In the genomic region with DNA sequence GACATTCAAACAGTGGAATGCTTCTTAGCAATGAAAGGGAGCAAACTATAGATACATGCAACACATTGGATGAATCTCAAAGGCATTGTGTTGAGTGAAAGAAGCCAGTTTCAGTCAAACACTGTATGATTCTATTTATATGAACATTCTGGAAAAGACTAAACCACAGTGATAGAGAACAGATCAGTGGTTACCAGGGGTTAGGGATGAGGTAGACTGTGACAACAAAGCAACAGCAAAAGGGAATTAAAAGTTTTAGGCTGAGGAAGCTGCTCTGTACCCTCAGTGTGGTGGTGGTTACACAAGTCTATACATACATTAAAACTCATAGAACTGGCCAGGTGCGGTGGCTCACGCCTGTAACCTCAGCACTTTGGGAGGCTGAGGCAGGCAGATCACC, we compare ENCODE assay signal across 19 cellular contexts. TPM values are rescaled to one million over a fixed set of nuclear protein-coding genes. Genes with fewer than 3 reads are reported as not detected.
DNase-seq lines count a peak whose midpoint lies in the region; ATAC-seq, FAIRE-seq and TF ChIP-seq lines count a peak whose summit lies in the region.
"Had no signal": no experiment of that assay in that cellular context is flagged by ENCODE, and none has a peak within 500 bp of the region (broad histone marks: within the 10 kb centered on the region; RNA-seq: fewer than 3 reads in every experiment).

No MANE protein-coding gene starts in this region.

- H3K36me3 ChIP-seq in HAP-1 (replicated peaks) = 0 out of 2 replicates have a peak, but pooled peaks cover 5% of the 10 kb centered on the region
- H3K36me3 ChIP-seq in neural progenitor cell = no peaks in the 10 kb centered on the region

- peak; percentile 62 for ATAC-seq in activated CD4-positive, alpha-beta T cell treated with anti-CD3 and anti-CD28 coated beads for 36 hours
- ATAC-seq in activated CD8-positive, alpha-beta T cell treated with anti-CD3 and anti-CD28 coated beads, Interleukin-2, amount 10 ng/mL, durations not matched to agents 7 days and 5 days = no peak

- POLR2A ChIA-PET in activated CD4-positive, alpha-beta T cell treated with anti-CD3 and anti-CD28 coated beads for 36 hours (lab: Charles Lee) = interaction anchor here (0.6 kb wide), 1 partner anchor 89 kb away, joined by 3 read pairs; no protein-coding TSS in a partner anchor
- POLR2A ChIA-PET in activated CD8-positive, alpha-beta T cell treated with anti-CD3 and anti-CD28 coated beads, Interleukin-2, amount 10 ng/mL, durations not matched to agents 7 days and 5 days (lab: Charles Lee) = no interaction called here

- no peak overlapping the region for H3K4me3 Mint-ChIP-seq in activated CD4-positive, alpha-beta T cell treated with anti-CD3 and anti-CD28 coated beads for 36 hours
- H3K4me3 Mint-ChIP-seq in activated CD8-positive, alpha-beta T cell treated with anti-CD3 and anti-CD28 coated beads, Interleukin-2, amount 10 ng/mL, durations not matched to agents 7 days and 5 days = no peak overlapping the region
- H3K4me3 Mint-ChIP-seq in progenitor cell of endocrine pancreas (ENCODE audit: low read depth) (no peak overlapping the region), neural progenitor cell (no peak overlapping the region)
- H3K4me3 Mint-ChIP-seq: B cell; CD4-positive, alpha-beta T cell had no signal

- H3K27me3 Mint-ChIP-seq in activated CD4-positive, alpha-beta T cell treated with anti-CD3 and anti-CD28 coated beads for 36 hours = no peaks in the 10 kb centered on the region
- H3K27me3 Mint-ChIP-seq in activated CD8-positive, alpha-beta T cell treated with anti-CD3 and anti-CD28 coated beads, Interleukin-2, amount 10 ng/mL, durations not matched to agents 7 days and 5 days (ENCODE audit: low read depth) = no peaks in the 10 kb centered on the region
- H3K27me3 Mint-ChIP-seq in progenitor cell of endocrine pancreas (no peaks in the 10 kb centered on the region), neural progenitor cell (ENCODE audit: insufficient read depth, low read depth) (no peaks in the 10 kb centered on the region)
- H3K27me3 Mint-ChIP-seq: B cell; CD4-positive, alpha-beta T cell had no signal

- FAIRE-seq in GM12892 (lab: Jason Lieb, UNC) = peak; percentile 53

- H3K4me3 ChIP-seq in HAP-1 (no peak overlapping the region), neural progenitor cell (no peak overlapping the region)

- peaks cover 17% of the 10 kb centered on the region for H3K36me3 Mint-ChIP-seq in activated CD4-positive, alpha-beta T cell treated with anti-CD3 and anti-CD28 coated beads for 36 hours (ENCODE audit: low read depth)
- peaks cover 21% of the 10 kb centered on the region for H3K36me3 Mint-ChIP-seq in activated CD8-positive, alpha-beta T cell treated with anti-CD3 and anti-CD28 coated beads, Interleukin-2, amount 10 ng/mL, durations not matched to agents 7 days and 5 days (ENCODE audit: low read depth)
- H3K36me3 Mint-ChIP-seq in progenitor cell of endocrine pancreas (ENCODE audit: insufficient read depth) (peaks cover 6% of the 10 kb centered on the region), neural progenitor cell (peaks cover 7% of the 10 kb centered on the region)

- no peaks in the 10 kb centered on the region for H3K79me2 ChIP-seq in neural progenitor cell (ENCODE audit: low read depth)

- no peak overlapping the region for H3K9ac ChIP-seq in neural progenitor cell

- no peak overlapping the region for H2AFZ ChIP-seq in neural progenitor cell (replicated peaks)

- peaks cover 3% of the 10 kb centered on the region; the same call in 1 of the 2 replicates for H3K4me1 ChIP-seq in HAP-1
- H3K4me1 ChIP-seq in neural progenitor cell = no peaks in the 10 kb centered on the region

- in situ Hi-C loops in HAP-1 (cut with MboI; ENCODE audit: low sequenced_read_pairs) = loop anchor here (25.0 kb wide), 1 partner anchor 785 kb away; the partner anchor contains the start of gene POU2AF2

- no peaks in the 10 kb centered on the region for H3K9me3 Mint-ChIP-seq in activated CD4-positive, alpha-beta T cell treated with anti-CD3 and anti-CD28 coated beads for 36 hours (ENCODE audit: low read depth)
- H3K9me3 Mint-ChIP-seq in activated CD8-positive, alpha-beta T cell treated with anti-CD3 and anti-CD28 coated beads, Interleukin-2, amount 10 ng/mL, durations not matched to agents 7 days and 5 days (ENCODE audit: insufficient read depth) = peaks cover 9% of the 10 kb centered on the region
- H3K9me3 Mint-ChIP-seq in progenitor cell of endocrine pancreas (ENCODE audit: low read depth) = no peaks in the 10 kb centered on the region
- no peaks in the 10 kb centered on the region for H3K9me3 Mint-ChIP-seq in neural progenitor cell
- H3K9me3 Mint-ChIP-seq: CD4-positive, alpha-beta T cell had no signal

- no peaks in the 10 kb centered on the region for H3K9me3 ChIP-seq in HAP-1
- H3K9me3 ChIP-seq in neural progenitor cell (ENCODE audit: low read depth) = no peaks in the 10 kb centered on the region

- H3F3A ChIP-seq in neural progenitor cell (ENCODE audit: low read depth) = no peaks in the 10 kb centered on the region

- CTCF ChIA-PET in activated CD4-positive, alpha-beta T cell treated with anti-CD3 and anti-CD28 coated beads for 36 hours (lab: Charles Lee) = interaction anchor here (0.6 to 1.9 kb wide), 5 partner anchors 13 to 778 kb away, joined by 3 to 8 read pairs (median 4); no protein-coding TSS in a partner anchor
- CTCF ChIA-PET in activated CD8-positive, alpha-beta T cell treated with anti-CD3 and anti-CD28 coated beads, Interleukin-2, amount 10 ng/mL, durations not matched to agents 7 days and 5 days (lab: Charles Lee) = interaction anchor here (1.1 to 1.6 kb wide), 3 partner anchors 10 to 21 kb away, joined by 3 to 6 read pairs (median 5); no protein-coding TSS in a partner anchor

- H3K27ac ChIP-seq in neural progenitor cell = no peak overlapping the region
- H3K27ac ChIP-seq: 22Rv1 had no signal

- H3K27ac Mint-ChIP-seq in activated CD4-positive, alpha-beta T cell treated with anti-CD3 and anti-CD28 coated beads for 36 hours = no peak overlapping the region
- H3K27ac Mint-ChIP-seq in activated CD8-positive, alpha-beta T cell treated with anti-CD3 and anti-CD28 coated beads, Interleukin-2, amount 10 ng/mL, durations not matched to agents 7 days and 5 days = peak overlapping the region; percentile 33
- H3K27ac Mint-ChIP-seq in progenitor cell of endocrine pancreas (peak overlapping the region; percentile 50), neural progenitor cell (no peak overlapping the region)
- H3K27ac Mint-ChIP-seq: B cell; CD4-positive, alpha-beta T cell had no signal

- no peak for DNase-seq in activated CD4-positive, alpha-beta T cell treated with anti-CD3 and anti-CD28 coated beads for 36 hours
- DNase-seq in activated CD4-positive, alpha-beta T cell treated with anti-CD3 and anti-CD28 coated beads for 4 hours = no peak
- DNase-seq in GM12892 (ENCODE audit: insufficient read length) (no peak), progenitor cell of endocrine pancreas (ENCODE audit: low spot score, unreplicated experiment) (no peak), HAP-1 (ENCODE audit: low spot score in 2 of 2) (no peak), SIG-M5 (lab: John Stamatoyannopoulos, UW) (no peak), neural progenitor cell (ENCODE audit: low spot score) (no peak)
- DNase-seq in activated CD8-positive, alpha-beta T cell treated with anti-CD3 and anti-CD28 coated beads, Interleukin-2, amount 10 ng/mL, durations not matched to agents 7 days and 5 days = no peak
- DNase-seq: CD4-positive, alpha-beta T cell; HCEC 1CT; IMR-90; Kasumi-1; NCI-H1417; NCI-H187 treated with DMSO at 0.1 percent for 48 hours; NCI-H526 treated with DMSO at 0.1 percent for 48 hours; OCI-M1; SHP77 treated with DMSO at 0.1 percent for 48 hours had no signal

- H3K4me1 Mint-ChIP-seq in activated CD4-positive, alpha-beta T cell treated with anti-CD3 and anti-CD28 coated beads for 36 hours = peaks cover 38% of the 10 kb centered on the region
- H3K4me1 Mint-ChIP-seq in activated CD8-positive, alpha-beta T cell treated with anti-CD3 and anti-CD28 coated beads, Interleukin-2, amount 10 ng/mL, durations not matched to agents 7 days and 5 days (ENCODE audit: low read depth) = peaks cover 55% of the 10 kb centered on the region
- H3K4me1 Mint-ChIP-seq in progenitor cell of endocrine pancreas (ENCODE audit: low read depth) (no peaks in the 10 kb centered on the region), neural progenitor cell (no peaks in the 10 kb centered on the region)

- H4K20me1 ChIP-seq in neural progenitor cell (ENCODE audit: low read depth) = no peaks in the 10 kb centered on the region

- H3K4me2 ChIP-seq in neural progenitor cell = no peak overlapping the region

- TF ChIP-seq POLR2A in GM12892 (IDR thresholded peaks at IDR 0.05; ENCODE audit: low read depth, low read length) = no peak

- no peaks in the 10 kb centered on the region for H3K27me3 ChIP-seq in HAP-1 (ENCODE audit: low read depth)
- no peaks in the 10 kb centered on the region for H3K27me3 ChIP-seq in neural progenitor cell

- TF ChIP-seq CTCF in progenitor cell of endocrine pancreas (IDR thresholded peaks at IDR 0.05; ENCODE audit: unreplicated experiment) (no peak), neural progenitor cell (IDR thresholded peaks at IDR 0.05) (no peak)

- intact Hi-C loops in activated CD4-positive, alpha-beta T cell treated with anti-CD3 and anti-CD28 coated beads for 36 hours (cut with DNase I, micrococcal nuclease) = loop anchor here in 1 of 2 experiments (10.0 kb wide), 1 partner anchor 992 kb away; no protein-coding TSS in a partner anchor

RNA-seq across cellular contexts. Expression of gene FDX1, which starts 23.0 kb away (rescaled TPM):
- total RNA-seq in activated CD4-positive, alpha-beta T cell treated with anti-CD3 and anti-CD28 coated beads for 36 hours = 10 to 100 TPM in 1 of 2 experiments, 1 to 10 TPM in 1; 8.2 to 13.1 TPM
- polyA plus RNA-seq in GM12892 (2012; ENCODE audit: missing spikeins) = 9.2 TPM
- total RNA-seq in activated CD8-positive, alpha-beta T cell treated with anti-CD3 and anti-CD28 coated beads, Interleukin-2, amount 10 ng/mL, durations not matched to agents 7 days and 5 days = 10 to 100 TPM; 10.0 to 10.5 TPM
- total RNA-seq in progenitor cell of endocrine pancreas (13.6 and 14.6 TPM in 2 replicates), neural progenitor cell (ENCODE audit: low replicate concordance) (11.3 and 13.0 TPM in 2 replicates)

Comparison
In these comparisons a context has a peak if more than half of its experiments do, and no peak if none do; other contexts are left out.
1. H3K27ac Mint-ChIP-seq: peak in activated CD8-positive, alpha-beta T cell treated with anti-CD3 and anti-CD28 coated beads, Interleukin-2, amount 10 ng/mL, durations not matched to agents 7 days and 5 days (single experiment) and progenitor cell of endocrine pancreas (single experiment); none in activated CD4-positive, alpha-beta T cell treated with anti-CD3 and anti-CD28 coated beads for 36 hours (single experiment) and neural progenitor cell (single experiment).